ENCODE assay signal across 4 cellular contexts in genomic region chr5:176289018-176289417, GRCh38. TPM values are rescaled to one million over a fixed set of nuclear protein-coding genes. Genes with fewer than 3 reads are reported as not detected.
A peak's percentile ranks its signal among the peaks of the same experiment; 100 is the strongest.
DNase-seq lines count a peak whose midpoint lies in the region; ATAC-seq, FAIRE-seq and TF ChIP-seq lines count a peak whose summit lies in the region.
"Not testable (repeated sequence)": the region's sequence is repeated elsewhere in the genome, so short reads cannot be mapped to it uniquely, and the experiment has no call there.

No MANE protein-coding gene starts in this region.

- not testable (repeated sequence) for H3K9me1 ChIP-seq in K562 (ENCODE audit: control insufficient read depth, insufficient read depth, low read length); endothelial cell of umbilical vein (replicated peaks; ENCODE audit: control insufficient read depth, extremely low read depth, insufficient read depth, low read length)

- not testable (repeated sequence) for H3K4me2 ChIP-seq in K562 (ENCODE audit: insufficient read depth, low read length); endothelial cell of umbilical vein (ENCODE audit: insufficient read depth, low read length)

- not testable (repeated sequence) for TF ChIP-seq CTCF in HEK293 (tag by site-specific recombination; IDR thresholded peaks at IDR 0.05); K562 (IDR thresholded peaks at IDR 0.05 in 2 of 3, conservative IDR thresholded peaks at IDR 0.05 in 1 of 3; ENCODE audit: insufficient read depth in 2 of 3, low read depth in 1 of 3, low read length in 3 of 3); endothelial cell of umbilical vein (IDR thresholded peaks at IDR 0.05; ENCODE audit: extremely low read depth in 1 of 2, insufficient read depth in 1 of 2, low read depth in 1 of 2, low read length in 2 of 2)

- H3K4me1 ChIP-seq in HEK293 (ENCODE audit: control insufficient read depth, insufficient read depth, low read length); K562 (replicated peaks in 1 of 2; ENCODE audit: control insufficient read depth in 2 of 2, insufficient read depth in 2 of 2, low read length in 2 of 2); endothelial cell of umbilical vein (ENCODE audit: control insufficient read depth, extremely low read depth, insufficient read depth, low read length): not testable (repeated sequence)

- H3K27me3 ChIP-seq in K562 (ENCODE audit: control insufficient read depth in 2 of 2, insufficient read depth in 2 of 2, low read length in 2 of 2); endothelial cell of umbilical vein (ENCODE audit: control insufficient read depth in 2 of 2, insufficient read depth in 2 of 2, low read length in 2 of 2): not testable (repeated sequence)

- dilution Hi-C loops in endothelial cell of umbilical vein (cut with MboI; ENCODE audit: extremely low pct_ligation_motif_present, low sequenced_read_pairs): not testable (repeated sequence)

- TF ChIP-seq POLR2A in K562 (conservative IDR thresholded peaks at IDR 0.05); endothelial cell of umbilical vein (IDR thresholded peaks at IDR 0.05; ENCODE audit: low read depth, low read length): not testable (repeated sequence)

- not testable (repeated sequence) for H3K9ac ChIP-seq in K562 (ENCODE audit: insufficient read depth in 1 of 2, low read depth in 2 of 2, low read length in 2 of 2); endothelial cell of umbilical vein (replicated peaks; ENCODE audit: extremely low read depth, insufficient read depth, low read length)

- not testable (repeated sequence) for TF ChIP-seq EP300 in K562 (IDR thresholded peaks at IDR 0.05; ENCODE audit: low read length)

- not testable (repeated sequence) for H3K36me3 ChIP-seq in HEK293 (ENCODE audit: control insufficient read depth in 2 of 2, insufficient read depth in 1 of 2, low read length in 2 of 2); K562 (ENCODE audit: control insufficient read depth, insufficient read depth, low read length); endothelial cell of umbilical vein (ENCODE audit: control insufficient read depth in 2 of 2, extremely low read depth in 1 of 2, insufficient read depth in 2 of 2, low read length in 2 of 2)

- DNase-seq in K562 (ENCODE audit: extremely low read depth in 1 of 4, low spot score in 3 of 4); endothelial cell of umbilical vein (ENCODE audit: low read depth, low spot score): not testable (repeated sequence)
- peak; percentile 2 for DNase-seq in superior temporal gyrus (ENCODE audit: extremely low spot score)

- not testable (repeated sequence) for H3K27ac ChIP-seq in HEK293 (ENCODE audit: extremely low read depth, low read depth, low read length); K562 (ENCODE audit: extremely low read depth, low read depth, low read length); endothelial cell of umbilical vein (ENCODE audit: insufficient read depth, low read depth, low read length)

- not testable (repeated sequence) for H2AFZ ChIP-seq in K562 (ENCODE audit: low read depth, low read length); endothelial cell of umbilical vein (ENCODE audit: low read depth, low read length)

- not testable (repeated sequence) for H3K79me2 ChIP-seq in K562 (ENCODE audit: control insufficient read depth, insufficient read depth, low read length); endothelial cell of umbilical vein (ENCODE audit: control insufficient read depth, insufficient read depth, low read length)

- POLR2A ChIA-PET in HEK293 (lab: Yijun Ruan, JAX); K562 (lab: Yijun Ruan, JAX); endothelial cell of umbilical vein (lab: Charles Lee): not testable (repeated sequence)

- not testable (repeated sequence) for H4K20me1 ChIP-seq in K562 (replicated peaks; ENCODE audit: control insufficient read depth, insufficient read depth, low read length); endothelial cell of umbilical vein (replicated peaks; ENCODE audit: control insufficient read depth, extremely low read depth, insufficient read depth, low read length)

- intact Hi-C loops in K562 (cut with micrococcal nuclease); endothelial cell of umbilical vein (cut with micrococcal nuclease): not testable (repeated sequence)

- not testable (repeated sequence) for ATAC-seq in K562

- not testable (repeated sequence) for FAIRE-seq in K562 (lab: Jason Lieb, UNC)
- peak; percentile 52 for FAIRE-seq in endothelial cell of umbilical vein (lab: Jason Lieb, UNC)

- CTCF ChIA-PET in HEK293 (lab: Yijun Ruan, JAX); K562 (lab: Yijun Ruan, JAX; ENCODE audit: low intra/inter-chr PET ratio); endothelial cell of umbilical vein (lab: Charles Lee): not testable (repeated sequence)

- BruUV-seq in K562 (replicated peaks; lab: Mats Ljungman, UMichigan); endothelial cell of umbilical vein (replicated peaks; lab: Mats Ljungman, UMichigan): not testable (repeated sequence)

- in situ Hi-C loops in K562 (cut with MboI): not testable (repeated sequence)

- not testable (repeated sequence) for H3K4me3 ChIP-seq in HEK293 (ENCODE audit: low read depth, low read length); K562; endothelial cell of umbilical vein (replicated peaks in 1 of 3; ENCODE audit: insufficient read depth in 1 of 3, low read depth in 1 of 3, low read length in 3 of 3)

- not testable (repeated sequence) for H3K9me3 ChIP-seq in HEK293 (ENCODE audit: control insufficient read depth, insufficient read depth, low read depth, low read length); K562 (replicated peaks; ENCODE audit: control insufficient read depth, insufficient read depth, low read depth, low read length); endothelial cell of umbilical vein (replicated peaks; ENCODE audit: control insufficient read depth, insufficient read depth, low read length)

- TF ChIP-seq RAD21 in K562 (CRISPR knock-in tag; conservative IDR thresholded peaks at IDR 0.05 in 1 of 2, IDR thresholded peaks at IDR 0.05 in 1 of 2): not testable (repeated sequence)

TF ChIP-seq in HEK293, 187 proteins besides CTCF, POLR2A, EP300 and RAD21:
- TF ChIP-seq ZNF239 (tag by site-specific recombination; IDR thresholded peaks at IDR 0.05): peak; percentile 51; the same call in 1 of the 2 replicates

TF ChIP-seq in K562, 482 proteins besides CTCF, POLR2A, EP300 and RAD21:
- peak; percentile 63; the same call in 1 of the 2 replicates for TF ChIP-seq ZNF239 (CRISPR knock-in tag; IDR thresholded peaks at IDR 0.05)

RNA-seq across cellular contexts. Expression of gene SIMC1, which starts 50.8 kb away (rescaled TPM):
- 45.4 and 75.5 TPM in 2 replicates for total RNA-seq in K562 (2011; cell fraction: chromatin; rRNA removed; ENCODE audit: low replicate concordance)
- 20.5 and 28.2 TPM in 2 replicates for total RNA-seq in K562 (2011; cell fraction: nucleolus; rRNA removed)
- 29.3 and 39.0 TPM in 2 replicates for total RNA-seq in K562 (2011; cell fraction: nucleoplasm; rRNA removed)
- total RNA-seq in K562 (2014; rRNA removed): 13.9 and 18.6 TPM in 2 replicates
- total RNA-seq in K562 (2014; rRNA removed; fragmentation: Illumina TruSeq; extraction: Trizol): 19.7 and 20.2 TPM in 2 replicates
- total RNA-seq in K562 (2015; rRNA removed; fragmentation: Illumina TruSeq; extraction: Trizol): 22.1 and 23.4 TPM in 2 replicates
- 25.4 and 29.8 TPM in 2 replicates for total RNA-seq in K562 (2021)
- 10.8 and 17.6 TPM in 2 replicates for polyA plus RNA-seq in K562 (2011; rRNA removed)
- polyA plus RNA-seq in K562 (2011; cell fraction: cytosol; rRNA removed): 14.2 and 16.1 TPM in 2 replicates
- polyA plus RNA-seq in K562 (2011; cell fraction: nucleus; rRNA removed): 23.9 and 25.8 TPM in 2 replicates
- 20.9 and 21.0 TPM in 2 replicates for polyA plus RNA-seq in K562 (2012)
- polyA plus RNA-seq in K562 (2014; fragmentation: Illumina TruSeq; extraction: Trizol): 28.7 and 36.3 TPM in 2 replicates
- polyA plus RNA-seq in K562 (2014; fragmentation: Nextera tagmentation; extraction: Ambion mirVana): 1 to 10 TPM; 7.2 to 8.1 TPM
- polyA plus RNA-seq in K562 (2014; rRNA removed): 12.2 and 14.7 TPM in 2 replicates
- 28.0 and 41.4 TPM in 2 replicates for polyA minus RNA-seq in K562 (2011; rRNA and poly(A)+ RNA removed)
- polyA minus RNA-seq in K562 (2011; cell fraction: cytosol; rRNA and poly(A)+ RNA removed): 17.2 and 20.8 TPM in 2 replicates
- 16.8 and 32.4 TPM in 2 replicates for polyA minus RNA-seq in K562 (2011; cell fraction: nucleus; rRNA and poly(A)+ RNA removed)
- 16.2 and 16.4 TPM in 2 replicates for total RNA-seq in endothelial cell of umbilical vein
- 7.7 and 9.0 TPM in 2 replicates for polyA plus RNA-seq in endothelial cell of umbilical vein
- 10.4 TPM in 2 replicates for polyA plus RNA-seq in endothelial cell of umbilical vein (2011; cell fraction: cytosol; rRNA removed)
- polyA plus RNA-seq in endothelial cell of umbilical vein (2011; cell fraction: nucleus; rRNA removed): 14.3 and 16.9 TPM in 2 replicates
- polyA plus RNA-seq in endothelial cell of umbilical vein (2012): 8.9 and 10.4 TPM in 2 replicates
- polyA minus RNA-seq in endothelial cell of umbilical vein: 9.3 and 19.1 TPM in 2 replicates
- polyA minus RNA-seq in endothelial cell of umbilical vein (2011; cell fraction: cytosol; rRNA and poly(A)+ RNA removed): 3.7 TPM
- 19.5 and 20.1 TPM in 2 replicates for polyA minus RNA-seq in endothelial cell of umbilical vein (2011; cell fraction: nucleus; rRNA and poly(A)+ RNA removed)
